ENCODE assay signal across 12 cellular contexts in the genomic region with DNA sequence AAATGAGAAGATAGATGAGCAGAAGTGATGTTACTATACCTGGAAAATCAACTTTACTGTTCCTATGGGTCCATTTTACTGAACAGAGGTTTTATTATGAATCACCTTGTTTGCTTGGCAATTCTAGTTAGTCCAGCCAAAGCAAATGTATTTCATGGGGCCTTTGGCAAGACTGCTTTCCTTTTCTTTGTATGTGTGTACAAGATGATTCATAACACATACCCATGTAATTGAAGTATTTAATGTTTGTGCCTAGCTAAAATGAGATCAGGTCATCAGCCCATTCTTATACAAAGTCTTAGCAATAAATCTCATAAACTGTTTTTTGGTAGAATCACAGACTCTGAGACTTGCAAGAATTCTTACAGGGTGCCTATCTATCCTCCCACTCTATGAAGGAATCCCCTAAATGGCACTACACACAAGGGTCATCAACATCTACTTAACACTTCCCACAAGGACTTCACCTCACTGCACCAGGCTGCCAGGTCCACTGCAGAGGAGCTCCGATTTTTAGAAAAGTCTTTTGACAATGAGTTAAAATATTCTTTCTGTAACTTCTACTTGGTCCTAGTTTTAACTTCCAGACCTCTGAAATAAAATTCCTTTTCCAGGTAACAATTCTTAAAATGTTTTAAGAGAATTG. TPM values are rescaled to one million over a fixed set of nuclear protein-coding genes. Genes with fewer than 3 reads are reported as not detected.
DNase-seq lines count a peak whose midpoint lies in the region; ATAC-seq and TF ChIP-seq lines count a peak whose summit lies in the region.
"Had no signal": no experiment of that assay in that cellular context is flagged by ENCODE, and none has a peak within 500 bp of the region (broad histone marks: within the 10 kb centered on the region; RNA-seq: fewer than 3 reads in every experiment).

No MANE protein-coding gene starts in this region.

- ATAC-seq in GM19023 (IDR thresholded peaks at IDR 0.05; ENCODE audit: unreplicated experiment) = no peak
- ATAC-seq: GM23338 had no signal

- no peak for TF ChIP-seq POLR2A in suprapubic skin (IDR thresholded peaks at IDR 0.05)

- peak; percentile 44 for DNase-seq in NCI-H446 treated with DMSO at 0.1 percent for 48 hours (lab: John Stamatoyannopoulos, UW)
- DNase-seq in NCI-H446 (lab: John Stamatoyannopoulos, UW) = no peak
- peak; percentile 2 for DNase-seq in SW480 (ENCODE audit: low spot score)
- peak; percentile 63 for DNase-seq in fibroblast of mammary gland (ENCODE audit: low read depth)
- DNase-seq in suprapubic skin (ENCODE audit: low spot score in 2 of 2) = no peak
- DNase-seq in central memory CD4-positive, alpha-beta T cell = no peak
- DNase-seq in COLO829 (ENCODE audit: low spot score) = no peak
- DNase-seq: 8988T; activated T-cell treated with anti-CD3 and anti-CD28 coated beads, Interleukin-2, amount 50 U/mL, for 48 hours; GF-D8 had no signal

- TF ChIP-seq EP300 in suprapubic skin (IDR thresholded peaks at IDR 0.05) = no peak

- H3K4me1 ChIP-seq in suprapubic skin = peaks cover 7% of the 10 kb centered on the region

- no peaks in the 10 kb centered on the region for H3K36me3 ChIP-seq in suprapubic skin

- H3K4me3 ChIP-seq in fibroblast of mammary gland (ENCODE audit: control insufficient read depth, low read depth, low read length) (no peak overlapping the region), suprapubic skin (no peak overlapping the region)
- H3K4me3 ChIP-seq: GM23338 had no signal

- H3K27me3 ChIP-seq in suprapubic skin = no peaks in the 10 kb centered on the region

- TF ChIP-seq CTCF in fibroblast of mammary gland (conservative IDR thresholded peaks at IDR 0.05; ENCODE audit: control insufficient read depth, insufficient read depth, low read depth, low read length) = no peak
- no peak for TF ChIP-seq CTCF in suprapubic skin (IDR thresholded peaks at IDR 0.05)

- no peaks in the 10 kb centered on the region for H3K9me3 ChIP-seq in suprapubic skin

- whole genome bisulfite sequencing in suprapubic skin = 64% methylated on average over 1 of the region's 1 CpG

- peak overlapping the region; percentile 17 for H3K27ac ChIP-seq in suprapubic skin

RNA-seq across cellular contexts. Expression of a gene that starts 58.5 kb away (rescaled TPM):
- 10 to 100 TPM; 13.9 to 25.1 (median 17.7) TPM for total RNA-seq in suprapubic skin

Comparison
In these comparisons a context has a peak if more than half of its experiments do, and no peak if none do; other contexts are left out.
1. DNase-seq: peak in NCI-H446 treated with DMSO at 0.1 percent for 48 hours (single experiment), SW480 (single experiment) and fibroblast of mammary gland (single experiment); none in NCI-H446 (0 of 2), suprapubic skin (0 of 2), central memory CD4-positive, alpha-beta T cell (single experiment) and COLO829 (single experiment).